ENCODE assay signal across 8 cellular contexts in genomic region chr2:190359896-190360376, GRCh38. TPM values are rescaled to one million over a fixed set of nuclear protein-coding genes. Genes with fewer than 3 reads are reported as not detected.
A peak's percentile ranks its signal among the peaks of the same experiment; 100 is the strongest.
DNase-seq lines count a peak whose midpoint lies in the region; ATAC-seq lines count a peak whose summit lies in the region.

No MANE protein-coding gene starts in this region.

- no peaks in the 10 kb centered on the region for H3K27me3 ChIP-seq in H7 (ENCODE audit: control insufficient read depth, insufficient read depth, low read length)

- ATAC-seq in GM18519 (IDR thresholded peaks at IDR 0.05; ENCODE audit: low FRiP score, unreplicated experiment) = peak; percentile 80
- peak; percentile 84 for ATAC-seq in HG02852 (IDR thresholded peaks at IDR 0.05; ENCODE audit: unreplicated experiment)

- peak; percentile 69 for DNase-seq in OCI-M1 (lab: John Stamatoyannopoulos, UW)
- DNase-seq in amygdala (lab: John Stamatoyannopoulos, UW) = peak in 46 of 56 donors; percentile 10 to 80 (median 48)
- peak; percentile 41 for DNase-seq in hepatic stellate cell (ENCODE audit: low spot score)
- DNase-seq in skeletal muscle cell (ENCODE audit: low read depth) = peak; percentile 60
- no peak for DNase-seq in ureter (ENCODE audit: low spot score)
- no peak for DNase-seq in H7

- H3K4me3 ChIP-seq in skeletal muscle cell (ENCODE audit: low read depth, low read length) = peak overlapping the region; percentile 26
- H3K4me3 ChIP-seq in H7 (ENCODE audit: insufficient read depth, low read depth, low read length) = no peak overlapping the region

- H3K36me3 ChIP-seq in H7 (replicated peaks; ENCODE audit: control insufficient read depth, insufficient read depth, low read length) = no peaks in the 10 kb centered on the region

RNA-seq across cellular contexts. Expression of gene INPP1, which starts 16.5 kb away (rescaled TPM):
- 50.7 TPM for total RNA-seq in ureter
- 0.74 and 1.8 TPM in 2 replicates for total RNA-seq in H7 (2014; rRNA removed; shearing (Covaris generic))

RNA-seq across cellular contexts. Expression of gene HIBCH, which starts 40.3 kb away (rescaled TPM):
- total RNA-seq in ureter = 62.3 TPM
- 13.0 and 14.3 TPM in 2 replicates for total RNA-seq in H7 (2014; rRNA removed; shearing (Covaris generic))

RNA-seq across cellular contexts. Expression of gene MFSD6, which starts 48.2 kb away (rescaled TPM):
- 67.5 TPM for total RNA-seq in ureter
- 0.63 and 1.6 TPM in 2 replicates for total RNA-seq in H7 (2014; rRNA removed; shearing (Covaris generic))

Comparison
In these comparisons a context has a peak if more than half of its experiments do, and no peak if none do; other contexts are left out.
1. DNase-seq: peak in OCI-M1 (single experiment), amygdala (46 of 56), hepatic stellate cell (single experiment) and skeletal muscle cell (single experiment); none in ureter (single experiment) and H7 (single experiment).
2. RNA of gene INPP1, which starts 16.5 kb away (total RNA-seq): 50.7 TPM in ureter (single experiment); 0.74 to 1.8 TPM in H7; every median in the first group is over 10 times any median in the second.
3. RNA of gene MFSD6, which starts 48.2 kb away (total RNA-seq): 67.5 TPM in ureter (single experiment); 0.63 to 1.6 TPM in H7; every median in the first group is over 10 times any median in the second.